8 cellular contexts compared by ENCODE assay signal in the genomic region with DNA sequence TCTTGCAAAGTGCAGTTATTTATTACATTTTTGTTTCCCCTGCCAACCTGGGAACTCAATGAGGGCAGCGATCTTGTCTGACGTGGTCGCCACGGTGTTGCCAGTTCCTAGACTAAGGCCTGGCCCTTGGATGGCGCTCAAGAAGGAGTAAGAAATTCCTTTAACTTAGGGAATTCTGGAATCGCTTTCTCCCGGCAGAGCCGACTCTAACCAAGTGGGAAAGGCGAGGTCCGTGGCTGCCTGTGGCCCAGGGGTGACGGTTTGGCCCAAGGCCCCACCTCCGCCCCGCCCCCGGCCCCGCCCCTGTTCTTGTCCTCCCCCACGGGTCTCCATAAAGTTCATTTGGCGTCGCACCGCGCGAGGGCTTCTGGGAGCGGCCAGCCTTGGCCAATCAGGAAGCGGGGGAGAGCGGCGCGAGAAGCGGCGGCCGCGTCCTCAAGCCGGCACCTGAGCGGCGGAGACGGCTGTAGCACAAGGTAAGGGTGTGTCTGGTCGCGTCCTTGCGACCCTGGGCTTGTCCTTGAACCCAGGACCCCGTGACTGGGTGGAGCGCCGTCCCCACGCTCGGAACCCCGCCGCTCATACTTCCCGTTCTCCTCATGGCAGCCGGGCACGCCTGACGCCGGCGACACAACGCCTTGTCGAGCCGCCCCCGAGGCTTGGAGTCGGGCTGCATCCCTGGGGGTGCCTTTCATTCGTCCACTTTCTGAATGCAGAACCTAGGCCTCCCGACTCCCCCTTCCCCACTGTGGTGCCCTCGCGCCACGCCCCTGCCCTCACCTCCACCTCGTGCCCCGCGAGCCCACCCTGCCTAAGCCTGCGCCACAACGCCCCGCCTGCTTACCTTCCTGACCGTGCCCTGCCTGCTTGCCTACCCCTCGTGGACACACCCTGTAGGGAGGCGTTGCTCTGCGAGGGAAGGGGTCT. TPM values are rescaled to one million over a fixed set of nuclear protein-coding genes. Genes with fewer than 3 reads are reported as not detected.
A peak's percentile ranks its signal among the peaks of the same experiment; 100 is the strongest.
DNase-seq lines count a peak whose midpoint lies in the region; ATAC-seq and TF ChIP-seq lines count a peak whose summit lies in the region.

A gene (plus strand): TSS at position 394 of the 927 bp plus-strand sequence. CDS start 18,119 bp downstream, outside the sequence.

- H3K36me3 ChIP-seq in spleen = no peaks in the 10 kb centered on the region

- DNase-seq in AG04449 (ENCODE audit: low read depth, low spot score) (peak; percentile 37), NCI-H226 (peak; percentile 91), WTC11 (ENCODE audit: low spot score) (peak; percentile 85), cardiac fibroblast (ENCODE audit: low read depth in 2 of 2) (peak; percentile 93 to 94), inferior parietal cortex (ENCODE audit: extremely low spot score) (peak; percentile 94), spleen (peak; percentile 97)

- H3K4me3 ChIP-seq in AG04449 (ENCODE audit: low read depth, low read length) (peak within 1 kb of the TSS; percentile 98), cardiac fibroblast (replicated peaks in 1 of 2; ENCODE audit: low read depth in 2 of 2, low read length in 2 of 2) (peak within 1 kb of the TSS; percentile 98 to 100), spleen (peak within 1 kb of the TSS; percentile 67 to 98 (median 94))

- H3K4me1 Mint-ChIP-seq in WTC11 = peaks cover 17% of the 10 kb centered on the region

- no peaks in the 10 kb centered on the region for H3K9me3 Mint-ChIP-seq in WTC11

- peaks cover 13 to 75% (median 46%) of the 10 kb centered on the region in 6 donors for H3K4me1 ChIP-seq in spleen

- H3K27ac Mint-ChIP-seq in WTC11 = peak within 1 kb of the TSS; percentile 75

- ATAC-seq in GM18909 (IDR thresholded peaks at IDR 0.05; ENCODE audit: poor library complexity, unreplicated experiment) (peak; percentile 85), HG03175 (IDR thresholded peaks at IDR 0.05; ENCODE audit: unreplicated experiment) (peak; percentile 90), WTC11 (peak; percentile 90)

- TF ChIP-seq CTCF in AG04449 (IDR thresholded peaks at IDR 0.05; ENCODE audit: insufficient read depth, low read length, missing control alignments) (no peak), WTC11 (IDR thresholded peaks at IDR 0.05) (no peak), cardiac fibroblast (IDR thresholded peaks at IDR 0.05; ENCODE audit: low read depth, low read length) (no peak), spleen (IDR thresholded peaks at IDR 0.05 in 8 of 11, conservative IDR thresholded peaks at IDR 0.05 in 3 of 11) (peak in 1 of 11 experiments; percentile 33)

- WGBS in spleen, 5 donors = 0 to 2% (median 1%) methylated on average over 26 to 70 of the region's 70 CpGs

- peak within 1 kb of the TSS; percentile 58 to 88 (median 84) for H3K27ac ChIP-seq in spleen

- no peaks in the 10 kb centered on the region for H3K27me3 ChIP-seq in spleen (replicated peaks in 1 of 7)

- H3K4me3 Mint-ChIP-seq in WTC11 = no peak within 1 kb of the TSS

- POLR2A ChIA-PET in AG04449 (lab: Yijun Ruan, JAX) = interaction anchor here (0.6 to 0.8 kb wide), 3 partner anchors 10 to 103 kb away, joined by 3 to 5 read pairs (median 4); no protein-coding TSS in a partner anchor
- POLR2A ChIA-PET in WTC11 (lab: Charles Lee) = interaction anchor here (0.8 kb wide), 1 partner anchor 60 kb away, joined by 4 read pairs; no protein-coding TSS in a partner anchor

- CTCF ChIA-PET in AG04449 (lab: Yijun Ruan, JAX) = interaction anchor here (0.7 to 3.1 kb wide), 6 partner anchors 11 to 124 kb away, joined by 3 to 16 read pairs (median 4); no protein-coding TSS in a partner anchor
- CTCF ChIA-PET in WTC11 (lab: Charles Lee) = no interaction called here

- H3K27me3 Mint-ChIP-seq in WTC11 (ENCODE audit: low read depth) = no peaks in the 10 kb centered on the region

- intact Hi-C loops in spleen (cut with DNase I; ENCODE audit: low total_unique reads) = no loop called here

- no peaks in the 10 kb centered on the region for H3K9me3 ChIP-seq in spleen

- TF ChIP-seq POLR2A in spleen (IDR thresholded peaks at IDR 0.05) = peak in 1 of 3 donors; percentile 57

- H3K36me3 Mint-ChIP-seq in WTC11 = no peaks in the 10 kb centered on the region

TF ChIP-seq in WTC11, 78 proteins besides CTCF, POLR2A, EP300 and RAD21 (continues in another document):
- TF ChIP-seq, protein P1, sequence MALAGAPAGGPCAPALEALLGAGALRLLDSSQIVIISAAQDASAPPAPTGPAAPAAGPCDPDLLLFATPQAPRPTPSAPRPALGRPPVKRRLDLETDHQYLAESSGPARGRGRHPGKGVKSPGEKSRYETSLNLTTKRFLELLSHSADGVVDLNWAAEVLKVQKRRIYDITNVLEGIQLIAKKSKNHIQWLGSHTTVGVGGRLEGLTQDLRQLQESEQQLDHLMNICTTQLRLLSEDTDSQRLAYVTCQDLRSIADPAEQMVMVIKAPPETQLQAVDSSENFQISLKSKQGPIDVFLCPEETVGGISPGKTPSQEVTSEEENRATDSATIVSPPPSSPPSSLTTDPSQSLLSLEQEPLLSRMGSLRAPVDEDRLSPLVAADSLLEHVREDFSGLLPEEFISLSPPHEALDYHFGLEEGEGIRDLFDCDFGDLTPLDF (CRISPR knock-in tag; IDR thresholded peaks at IDR 0.05) = peak; percentile 72; the same call in 1 of the 2 replicates
- TF ChIP-seq FOXP1 (CRISPR knock-in tag; IDR thresholded peaks at IDR 0.05; ENCODE audit: borderline replicate concordance) (peak; percentile 87), SMAD4 (CRISPR knock-in tag; IDR thresholded peaks at IDR 0.05) (0 out of 2 replicates have a peak, but pooled peaks have one; percentile 23), CREB1 (CRISPR knock-in tag; IDR thresholded peaks at IDR 0.05) (0 out of 2 replicates have a peak, but pooled peaks have one; percentile 72), ETV6 (CRISPR knock-in tag; IDR thresholded peaks at IDR 0.05) (0 out of 2 replicates have a peak, but pooled peaks have one; percentile 42), ZNF396 (CRISPR knock-in tag; IDR thresholded peaks at IDR 0.05; ENCODE audit: borderline replicate concordance) (no peak), SOX15 (CRISPR knock-in tag; IDR thresholded peaks at IDR 0.05) (no peak), FOXK1 (CRISPR knock-in tag; IDR thresholded peaks at IDR 0.05) (peak; percentile 75), ATF1 (CRISPR knock-in tag; IDR thresholded peaks at IDR 0.05) (no peak), SP1 (CRISPR knock-in tag; conservative IDR thresholded peaks at IDR 0.05) (peak; percentile 93), ZNF671 (CRISPR knock-in tag; IDR thresholded peaks at IDR 0.05) (no peak)
- TF ChIP-seq, protein P2, sequence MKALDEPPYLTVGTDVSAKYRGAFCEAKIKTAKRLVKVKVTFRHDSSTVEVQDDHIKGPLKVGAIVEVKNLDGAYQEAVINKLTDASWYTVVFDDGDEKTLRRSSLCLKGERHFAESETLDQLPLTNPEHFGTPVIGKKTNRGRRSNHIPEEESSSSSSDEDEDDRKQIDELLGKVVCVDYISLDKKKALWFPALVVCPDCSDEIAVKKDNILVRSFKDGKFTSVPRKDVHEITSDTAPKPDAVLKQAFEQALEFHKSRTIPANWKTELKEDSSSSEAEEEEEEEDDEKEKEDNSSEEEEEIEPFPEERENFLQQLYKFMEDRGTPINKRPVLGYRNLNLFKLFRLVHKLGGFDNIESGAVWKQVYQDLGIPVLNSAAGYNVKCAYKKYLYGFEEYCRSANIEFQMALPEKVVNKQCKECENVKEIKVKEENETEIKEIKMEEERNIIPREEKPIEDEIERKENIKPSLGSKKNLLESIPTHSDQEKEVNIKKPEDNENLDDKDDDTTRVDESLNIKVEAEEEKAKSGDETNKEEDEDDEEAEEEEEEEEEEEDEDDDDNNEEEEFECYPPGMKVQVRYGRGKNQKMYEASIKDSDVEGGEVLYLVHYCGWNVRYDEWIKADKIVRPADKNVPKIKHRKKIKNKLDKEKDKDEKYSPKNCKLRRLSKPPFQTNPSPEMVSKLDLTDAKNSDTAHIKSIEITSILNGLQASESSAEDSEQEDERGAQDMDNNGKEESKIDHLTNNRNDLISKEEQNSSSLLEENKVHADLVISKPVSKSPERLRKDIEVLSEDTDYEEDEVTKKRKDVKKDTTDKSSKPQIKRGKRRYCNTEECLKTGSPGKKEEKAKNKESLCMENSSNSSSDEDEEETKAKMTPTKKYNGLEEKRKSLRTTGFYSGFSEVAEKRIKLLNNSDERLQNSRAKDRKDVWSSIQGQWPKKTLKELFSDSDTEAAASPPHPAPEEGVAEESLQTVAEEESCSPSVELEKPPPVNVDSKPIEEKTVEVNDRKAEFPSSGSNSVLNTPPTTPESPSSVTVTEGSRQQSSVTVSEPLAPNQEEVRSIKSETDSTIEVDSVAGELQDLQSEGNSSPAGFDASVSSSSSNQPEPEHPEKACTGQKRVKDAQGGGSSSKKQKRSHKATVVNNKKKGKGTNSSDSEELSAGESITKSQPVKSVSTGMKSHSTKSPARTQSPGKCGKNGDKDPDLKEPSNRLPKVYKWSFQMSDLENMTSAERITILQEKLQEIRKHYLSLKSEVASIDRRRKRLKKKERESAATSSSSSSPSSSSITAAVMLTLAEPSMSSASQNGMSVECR (CRISPR knock-in tag; IDR thresholded peaks at IDR 0.05; ENCODE audit: borderline replicate concordance) = peak; percentile 93
- TF ChIP-seq, protein P3, sequence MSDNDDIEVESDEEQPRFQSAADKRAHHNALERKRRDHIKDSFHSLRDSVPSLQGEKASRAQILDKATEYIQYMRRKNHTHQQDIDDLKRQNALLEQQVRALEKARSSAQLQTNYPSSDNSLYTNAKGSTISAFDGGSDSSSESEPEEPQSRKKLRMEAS (CRISPR knock-in tag; IDR thresholded peaks at IDR 0.05) = peak; percentile 83
- TF ChIP-seq, protein P4, sequence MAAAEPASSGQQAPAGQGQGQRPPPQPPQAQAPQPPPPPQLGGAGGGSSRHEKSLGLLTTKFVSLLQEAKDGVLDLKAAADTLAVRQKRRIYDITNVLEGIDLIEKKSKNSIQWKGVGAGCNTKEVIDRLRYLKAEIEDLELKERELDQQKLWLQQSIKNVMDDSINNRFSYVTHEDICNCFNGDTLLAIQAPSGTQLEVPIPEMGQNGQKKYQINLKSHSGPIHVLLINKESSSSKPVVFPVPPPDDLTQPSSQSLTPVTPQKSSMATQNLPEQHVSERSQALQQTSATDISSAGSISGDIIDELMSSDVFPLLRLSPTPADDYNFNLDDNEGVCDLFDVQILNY (CRISPR knock-in tag; IDR thresholded peaks at IDR 0.05) = 0 out of 2 replicates have a peak, but pooled peaks have one; percentile 14
- TF ChIP-seq, protein P5, sequence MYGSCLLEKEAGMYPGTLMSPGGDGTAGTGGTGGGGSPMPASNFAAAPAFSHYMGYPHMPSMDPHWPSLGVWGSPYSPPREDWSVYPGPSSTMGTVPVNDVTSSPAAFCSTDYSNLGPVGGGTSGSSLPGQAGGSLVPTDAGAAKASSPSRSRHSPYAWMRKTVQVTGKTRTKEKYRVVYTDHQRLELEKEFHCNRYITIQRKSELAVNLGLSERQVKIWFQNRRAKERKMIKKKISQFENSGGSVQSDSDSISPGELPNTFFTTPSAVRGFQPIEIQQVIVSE (CRISPR knock-in tag; IDR thresholded peaks at IDR 0.05; ENCODE audit: borderline replicate concordance) = no peak

RNA-seq across cellular contexts. Expression of the gene that starts here (rescaled TPM):
- 167 to 185 TPM (median 175 TPM) in 3 replicates for total RNA-seq in WTC11 (2021)
- 100 to 1,000 TPM in 1 of 7 donors, 10 to 100 TPM in 6; 29.2 to 102 (median 69.2) TPM for total RNA-seq in spleen
- polyA plus RNA-seq in spleen = 10 to 100 TPM; 41.1 to 58.3 (median 55.0) TPM

Comparison
In these comparisons a context has a peak if more than half of its experiments do, and no peak if none do; other contexts are left out.
1. Peak in every context shown above with its lines: DNase-seq, ATAC-seq, H3K4me3 ChIP-seq and H3K27ac ChIP-seq.
2. DNase-seq: peak in every context shown above with its lines; median percentile 97 in spleen; 94 in inferior parietal cortex; 94 in cardiac fibroblast; 91 in NCI-H226; 85 in WTC11; 37 in AG04449.